ENCODE assay signal across 24 cellular contexts in genomic region chr19:48237057-48237456, GRCh38. TPM values are rescaled to one million over a fixed set of nuclear protein-coding genes. Genes with fewer than 3 reads are reported as not detected.
DNase-seq lines count a peak whose midpoint lies in the region; ATAC-seq lines count a peak whose summit lies in the region.
"Had no signal": no experiment of that assay in that cellular context is flagged by ENCODE, and none has a peak within 500 bp of the region (broad histone marks: within the 10 kb centered on the region; RNA-seq: fewer than 3 reads in every experiment).

No MANE protein-coding gene starts in this region.

- no peaks in the 10 kb centered on the region for H3K27me3 Mint-ChIP-seq in activated naive CD8-positive, alpha-beta T cell
- no peaks in the 10 kb centered on the region for H3K27me3 Mint-ChIP-seq in activated naive CD8-positive, alpha-beta T cell treated with anti-CD3 and anti-CD28 coated beads, Interleukin-2, amount 50 U/mL, for 24 hours
- no peaks in the 10 kb centered on the region for H3K27me3 Mint-ChIP-seq in activated T-helper 2 cell treated with anti-CD3 and anti-CD28 coated beads, Interferon-gamma antibody, Interleukin-2, Interleukin-4, amounts not matched to agents 10 μg/mL and 5 μg/mL and 100 μg/mL, durations not matched to agents 14 hours and 24 hours and 36 hours (ENCODE audit: low read depth)
- H3K27me3 Mint-ChIP-seq in naive thymus-derived CD4-positive, alpha-beta T cell = no peaks in the 10 kb centered on the region
- H3K27me3 Mint-ChIP-seq: IgD-negative memory B cell had no signal

- intact Hi-C loops in activated T-helper 2 cell treated with anti-CD3 and anti-CD28 coated beads, Interferon-gamma antibody, Interleukin-2, Interleukin-4, amounts not matched to agents 10 μg/mL and 5 μg/mL and 100 μg/mL, durations not matched to agents 14 hours and 24 hours and 36 hours (cut with micrococcal nuclease) = no loop called here
- intact Hi-C loops in naive thymus-derived CD4-positive, alpha-beta T cell (cut with micrococcal nuclease) = no loop called here

- H3K4me3 Mint-ChIP-seq in activated naive CD8-positive, alpha-beta T cell = no peak overlapping the region
- no peak overlapping the region for H3K4me3 Mint-ChIP-seq in activated naive CD8-positive, alpha-beta T cell treated with anti-CD3 and anti-CD28 coated beads, Interleukin-2, amount 50 U/mL, for 24 hours
- no peak overlapping the region for H3K4me3 Mint-ChIP-seq in activated T-helper 2 cell treated with anti-CD3 and anti-CD28 coated beads, Interferon-gamma antibody, Interleukin-2, Interleukin-4, amounts not matched to agents 10 μg/mL and 5 μg/mL and 100 μg/mL, durations not matched to agents 14 hours and 24 hours and 36 hours (ENCODE audit: low read depth)
- H3K4me3 Mint-ChIP-seq in naive thymus-derived CD4-positive, alpha-beta T cell = no peak overlapping the region
- H3K4me3 Mint-ChIP-seq: IgD-negative memory B cell had no signal

- H3K27ac Mint-ChIP-seq in activated naive CD8-positive, alpha-beta T cell = peak overlapping the region; percentile 68
- H3K27ac Mint-ChIP-seq in activated naive CD8-positive, alpha-beta T cell treated with anti-CD3 and anti-CD28 coated beads, Interleukin-2, amount 50 U/mL, for 24 hours = no peak overlapping the region
- peak overlapping the region; percentile 38 for H3K27ac Mint-ChIP-seq in activated T-helper 2 cell treated with anti-CD3 and anti-CD28 coated beads, Interferon-gamma antibody, Interleukin-2, Interleukin-4, amounts not matched to agents 10 μg/mL and 5 μg/mL and 100 μg/mL, durations not matched to agents 14 hours and 24 hours and 36 hours
- peak overlapping the region in 5 of 9 donors; percentile 19 to 69 (median 42) for H3K27ac Mint-ChIP-seq in naive thymus-derived CD4-positive, alpha-beta T cell
- H3K27ac Mint-ChIP-seq: IgD-negative memory B cell had no signal

- no peak for ATAC-seq in activated naive CD8-positive, alpha-beta T cell treated with anti-CD3 and anti-CD28 coated beads, Interleukin-2, amount 50 U/mL, for 24 hours
- ATAC-seq in naive thymus-derived CD4-positive, alpha-beta T cell = no peak
- ATAC-seq in activated CD4-positive, CD25-positive, alpha-beta regulatory T cell treated with anti-CD3 and anti-CD28 coated beads, Interleukin-2, amount 50 U/mL, for 24 hours = no peak

- no peak overlapping the region for H3K27ac ChIP-seq in naive thymus-derived CD4-positive, alpha-beta T cell (ENCODE audit: low read depth, low read length)
- H3K27ac ChIP-seq: HL-60, SJSA1 had no signal

- H3K36me3 Mint-ChIP-seq in activated naive CD8-positive, alpha-beta T cell = peaks cover 15% of the 10 kb centered on the region
- peaks cover 72% of the 10 kb centered on the region for H3K36me3 Mint-ChIP-seq in activated naive CD8-positive, alpha-beta T cell treated with anti-CD3 and anti-CD28 coated beads, Interleukin-2, amount 50 U/mL, for 24 hours (ENCODE audit: low read depth)
- peaks cover 81% of the 10 kb centered on the region for H3K36me3 Mint-ChIP-seq in activated T-helper 2 cell treated with anti-CD3 and anti-CD28 coated beads, Interferon-gamma antibody, Interleukin-2, Interleukin-4, amounts not matched to agents 10 μg/mL and 5 μg/mL and 100 μg/mL, durations not matched to agents 14 hours and 24 hours and 36 hours (ENCODE audit: low read depth)
- H3K36me3 Mint-ChIP-seq in naive thymus-derived CD4-positive, alpha-beta T cell = peaks cover 23 to 69% (median 46%) of the 10 kb centered on the region in 5 donors

- no peaks in the 10 kb centered on the region for H3K4me1 ChIP-seq in naive thymus-derived CD4-positive, alpha-beta T cell (ENCODE audit: control insufficient read depth in 2 of 2, insufficient read depth in 2 of 2, low read length in 2 of 2)

- POLR2A ChIA-PET in naive thymus-derived CD4-positive, alpha-beta T cell (lab: Charles Lee) = interaction anchor here (1.4 kb wide), 1 partner anchor 21 kb away, joined by 4 read pairs; no protein-coding TSS in a partner anchor

- no peaks in the 10 kb centered on the region for H3K9me3 Mint-ChIP-seq in activated naive CD8-positive, alpha-beta T cell (ENCODE audit: low read depth)
- no peaks in the 10 kb centered on the region for H3K9me3 Mint-ChIP-seq in activated naive CD8-positive, alpha-beta T cell treated with anti-CD3 and anti-CD28 coated beads, Interleukin-2, amount 50 U/mL, for 24 hours
- no peaks in the 10 kb centered on the region for H3K9me3 Mint-ChIP-seq in activated T-helper 2 cell treated with anti-CD3 and anti-CD28 coated beads, Interferon-gamma antibody, Interleukin-2, Interleukin-4, amounts not matched to agents 10 μg/mL and 5 μg/mL and 100 μg/mL, durations not matched to agents 14 hours and 24 hours and 36 hours
- no peaks in the 10 kb centered on the region for H3K9me3 Mint-ChIP-seq in naive thymus-derived CD4-positive, alpha-beta T cell
- H3K9me3 Mint-ChIP-seq: IgD-negative memory B cell had no signal

- H3K9me3 ChIP-seq in naive thymus-derived CD4-positive, alpha-beta T cell (ENCODE audit: control insufficient read depth in 2 of 3, low read length in 3 of 3) = no peaks in the 10 kb centered on the region
- H3K9me3 ChIP-seq: SJSA1 had no signal

- H3K4me1 Mint-ChIP-seq in activated naive CD8-positive, alpha-beta T cell (ENCODE audit: low read depth) = peaks cover 14% of the 10 kb centered on the region
- H3K4me1 Mint-ChIP-seq in activated naive CD8-positive, alpha-beta T cell treated with anti-CD3 and anti-CD28 coated beads, Interleukin-2, amount 50 U/mL, for 24 hours = peaks cover 24% of the 10 kb centered on the region
- H3K4me1 Mint-ChIP-seq in activated T-helper 2 cell treated with anti-CD3 and anti-CD28 coated beads, Interferon-gamma antibody, Interleukin-2, Interleukin-4, amounts not matched to agents 10 μg/mL and 5 μg/mL and 100 μg/mL, durations not matched to agents 14 hours and 24 hours and 36 hours (ENCODE audit: low read depth) = peaks cover 19% of the 10 kb centered on the region
- peaks cover 10 to 32% (median 22%) of the 10 kb centered on the region in 7 donors for H3K4me1 Mint-ChIP-seq in naive thymus-derived CD4-positive, alpha-beta T cell

- peaks cover 26 to 84% (median 39%) of the 10 kb centered on the region in 3 experiments for H3K36me3 ChIP-seq in naive thymus-derived CD4-positive, alpha-beta T cell (ENCODE audit: control insufficient read depth in 2 of 3, insufficient read depth in 3 of 3, low read length in 3 of 3)

- CTCF ChIA-PET in naive thymus-derived CD4-positive, alpha-beta T cell (lab: Charles Lee) = interaction anchor here (0.6 kb wide), 1 partner anchor 136 kb away, joined by 3 read pairs; no protein-coding TSS in a partner anchor

- DNase-seq in activated naive CD8-positive, alpha-beta T cell treated with anti-CD3 and anti-CD28 coated beads, Interleukin-2, amount 50 U/mL, for 24 hours = no peak
- peak; percentile 14 for DNase-seq in ELF-1 (ENCODE audit: low read depth, low spot score)
- DNase-seq in activated T-helper 2 cell treated with anti-CD3 and anti-CD28 coated beads, Interferon-gamma antibody, Interleukin-2, Interleukin-4, amounts not matched to agents 10 μg/mL and 5 μg/mL and 100 μg/mL, durations not matched to agents 14 hours and 24 hours and 36 hours (ENCODE audit: low spot score) = no peak
- no peak for DNase-seq in naive thymus-derived CD4-positive, alpha-beta T cell
- no peak for DNase-seq in medulla oblongata (ENCODE audit: extremely low spot score)
- DNase-seq in NCI-H2107 (lab: John Stamatoyannopoulos, UW) = no peak
- DNase-seq: C1 segment of cervical spinal cord, DMS153, DND-41, Karpas-422, NCI-H1092 treated with DMSO at 0.1 percent for 48 hours, NCI-H1436, NCI-H187, NCI-H2081 treated with DMSO at 0.1 percent for 48 hours, NCI-H446, NCI-H524 treated with DMSO at 0.1 percent for 48 hours, NCI-H774, Right ventricle myocardium superior, RPMI8226 had no signal

- H3K27me3 ChIP-seq in naive thymus-derived CD4-positive, alpha-beta T cell (ENCODE audit: control insufficient read depth in 2 of 2, insufficient read depth in 2 of 2, low read length in 2 of 2) = no peaks in the 10 kb centered on the region
- H3K27me3 ChIP-seq: SJSA1 had no signal

- H3K4me3 ChIP-seq in naive thymus-derived CD4-positive, alpha-beta T cell (ENCODE audit: low read length) = no peak overlapping the region
- H3K4me3 ChIP-seq: SJSA1 had no signal

RNA-seq across cellular contexts. Expression of gene CARD8, which starts 18.7 kb away (rescaled TPM):
- 108 and 110 TPM in 2 replicates for total RNA-seq in activated T-helper 2 cell treated with anti-CD3 and anti-CD28 coated beads, Interferon-gamma antibody, Interleukin-2, Interleukin-4, amounts not matched to agents 10 μg/mL and 5 μg/mL and 100 μg/mL, durations not matched to agents 14 hours and 24 hours and 36 hours
- 100 to 1,000 TPM; 104 to 301 (median 182) TPM for total RNA-seq in naive thymus-derived CD4-positive, alpha-beta T cell
- polyA plus RNA-seq in naive thymus-derived CD4-positive, alpha-beta T cell = 100 to 1,000 TPM in 1 of 2 donors, 10 to 100 TPM in 1; 73.6 to 101 TPM

RNA-seq across cellular contexts. Expression of gene ZNF114, which starts 32.8 kb away (rescaled TPM):
- total RNA-seq in activated T-helper 2 cell treated with anti-CD3 and anti-CD28 coated beads, Interferon-gamma antibody, Interleukin-2, Interleukin-4, amounts not matched to agents 10 μg/mL and 5 μg/mL and 100 μg/mL, durations not matched to agents 14 hours and 24 hours and 36 hours = 0.37 and 0.94 TPM in 2 replicates
- total RNA-seq in naive thymus-derived CD4-positive, alpha-beta T cell = under 1 TPM in 2 of 5 experiments, not detected in 3; 0.29 to 0.51 TPM
- not detected for polyA plus RNA-seq in naive thymus-derived CD4-positive, alpha-beta T cell
